In genomic region chr5:143206194-143207053, GRCh38 we compare ENCODE assay signal across 9 cellular contexts.
DNase-seq lines count a peak whose midpoint lies in the region; ATAC-seq and TF ChIP-seq lines count a peak whose summit lies in the region.
"Had no signal": no experiment of that assay in that cellular context is flagged by ENCODE, and none has a peak within 500 bp of the region (broad histone marks: within the 10 kb centered on the region; RNA-seq: fewer than 3 reads in every experiment).

No MANE protein-coding gene starts in this region.

- CTCF ChIA-PET in PC-9 (lab: Charles Lee) = no interaction called here

- no peak overlapping the region for H3K27ac ChIP-seq in PC-9
- H3K27ac ChIP-seq: cardiac muscle cell had no signal

- H3K4me3 Mint-ChIP-seq in nephron = no peak overlapping the region

- no peaks in the 10 kb centered on the region; the same call in 1 of the 2 replicates for H3K9me2 ChIP-seq in PC-9 (ENCODE audit: insufficient read depth)

- TF ChIP-seq CTCF in nephron (IDR thresholded peaks at IDR 0.05; ENCODE audit: unreplicated experiment in 3 of 3) (no peak), PC-9 (conservative IDR thresholded peaks at IDR 0.05) (no peak)

- no peak overlapping the region for H3K4me2 ChIP-seq in PC-9

- H2AFZ ChIP-seq in PC-9 = no peak overlapping the region

- H3K27me3 Mint-ChIP-seq in nephron (ENCODE audit: low read depth) = peaks cover 6% of the 10 kb centered on the region

- ATAC-seq in GM18868 (IDR thresholded peaks at IDR 0.05; ENCODE audit: unreplicated experiment) (peak; percentile 55), GM21526 (IDR thresholded peaks at IDR 0.05; ENCODE audit: low FRiP score, unreplicated experiment) (peak; percentile 42), HG03521 (IDR thresholded peaks at IDR 0.05; ENCODE audit: unreplicated experiment) (peak; percentile 40), left colon (no peak)

- H3K36me3 ChIP-seq in PC-9 (ENCODE audit: low read depth) = no peaks in the 10 kb centered on the region
- H3K36me3 ChIP-seq: cardiac muscle cell had no signal

- DNase-seq in PC-9 (no peak), left colon (no peak)
- no peak for DNase-seq in activated CD4-positive, alpha-beta T cell treated with anti-CD3 and anti-CD28 coated beads, Interleukin-2, amount 50 U/mL, for 48 hours
- DNase-seq: activated CD4-positive, CD25-positive, alpha-beta regulatory T cell treated with anti-CD3 and anti-CD28 coated beads, Interleukin-2, amount 50 U/mL, for 72 hours had no signal

- peaks cover 4% of the 10 kb centered on the region for H3K9me3 Mint-ChIP-seq in nephron

- intact Hi-C loops in PC-9 (cut with micrococcal nuclease; ENCODE audit: unreplicated experiment) = loop anchor here (10.0 kb wide), 1 partner anchor 618 kb away; no protein-coding TSS in a partner anchor
- intact Hi-C loops in left colon (cut with DNase I, micrococcal nuclease) = no loop called here

- H3K4me3 ChIP-seq in PC-9 = no peak overlapping the region
- H3K4me3 ChIP-seq: cardiac muscle cell had no signal

- peaks cover 43% of the 10 kb centered on the region for H3K4me1 Mint-ChIP-seq in nephron

- POLR2A ChIA-PET in PC-9 (lab: Charles Lee; ENCODE audit: unreplicated experiment) = interaction anchor here (0.6 kb wide), 1 partner anchor 76 kb away, joined by 4 read pairs; no protein-coding TSS in a partner anchor

- BruUV-seq in PC-9 (replicated peaks; lab: Mats Ljungman, UMichigan) = no TSS peak

- H3K9me3 ChIP-seq in PC-9 (ENCODE audit: insufficient read depth, low read depth) = no peaks in the 10 kb centered on the region

- H3K27me3 ChIP-seq in PC-9 (ENCODE audit: insufficient read depth, low read depth) = no peaks in the 10 kb centered on the region
- H3K27me3 ChIP-seq: cardiac muscle cell had no signal

- H3K36me3 Mint-ChIP-seq in nephron (ENCODE audit: low read depth) = no peaks in the 10 kb centered on the region

- no peaks in the 10 kb centered on the region for H3K79me2 ChIP-seq in PC-9 (ENCODE audit: low read depth)

- H3K4me1 ChIP-seq in PC-9 (replicated peaks; ENCODE audit: insufficient read depth) = no peaks in the 10 kb centered on the region

- no peaks in the 10 kb centered on the region; the same call in 1 of the 2 replicates for H3F3A ChIP-seq in PC-9 (ENCODE audit: insufficient read depth, low read depth)

- H3K27ac Mint-ChIP-seq in nephron = peak overlapping the region in 2 of 3 experiments; percentile 33 to 97

- no peaks in the 10 kb centered on the region for H4K20me1 ChIP-seq in PC-9 (ENCODE audit: insufficient read depth)
